1 cellular context compared by ENCODE assay signal in the genomic region with DNA sequence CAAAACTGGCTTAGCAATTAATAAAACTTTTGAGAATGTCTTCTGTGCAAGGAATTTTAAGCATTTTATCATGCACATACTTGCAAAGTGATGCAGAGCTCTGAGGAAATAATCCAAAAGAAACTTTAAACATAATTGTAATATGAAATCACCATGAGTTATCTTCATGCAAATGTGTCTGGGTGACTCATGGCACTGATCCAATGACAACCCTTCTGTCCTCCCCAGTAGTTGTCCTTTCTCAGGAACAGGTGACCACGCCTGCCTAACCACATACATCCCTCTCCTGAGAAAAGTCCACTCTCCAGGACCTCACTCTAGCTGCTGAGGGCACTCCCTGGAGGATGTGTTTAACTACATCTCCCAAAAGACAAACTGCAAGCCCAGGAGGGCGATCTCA.
TF ChIP-seq lines count a peak whose summit lies in the region.

No MANE protein-coding gene starts in this region.

TF ChIP-seq in IMR-90, 13 proteins besides CTCF, POLR2A, EP300 and RAD21:
- TF ChIP-seq MAZ (IDR thresholded peaks at IDR 0.05; ENCODE audit: borderline replicate concordance, low read depth, low read length) (no peak), NFE2L2 (IDR thresholded peaks at IDR 0.05; ENCODE audit: low read depth, low read length) (no peak), RFX5 (IDR thresholded peaks at IDR 0.05; ENCODE audit: low read depth, low read length) (no peak), BHLHE40 (IDR thresholded peaks at IDR 0.05; ENCODE audit: low read depth, low read length) (0 out of 2 replicates have a peak, but pooled peaks have one; percentile 11), SMC3 (IDR thresholded peaks at IDR 0.05; ENCODE audit: low read depth, low read length) (no peak), FOS (IDR thresholded peaks at IDR 0.05; ENCODE audit: low read depth, low read length) (peak; percentile 57; the same call in 1 of the 2 replicates), MXI1 (IDR thresholded peaks at IDR 0.05; ENCODE audit: borderline replicate concordance, low read depth, low read length) (no peak), MAFK (IDR thresholded peaks at IDR 0.05; ENCODE audit: low read depth, low read length) (no peak), RCOR1 (IDR thresholded peaks at IDR 0.05; ENCODE audit: insufficient replicate concordance, low read length) (peak; percentile 37), CHD1 (IDR thresholded peaks at IDR 0.05; ENCODE audit: low read depth, low read length) (no peak), CEBPB (IDR thresholded peaks at IDR 0.05; ENCODE audit: low read depth, low read length) (peak; percentile 75; the same call in 1 of the 2 replicates)
- TF ChIP-seq, protein P1, sequence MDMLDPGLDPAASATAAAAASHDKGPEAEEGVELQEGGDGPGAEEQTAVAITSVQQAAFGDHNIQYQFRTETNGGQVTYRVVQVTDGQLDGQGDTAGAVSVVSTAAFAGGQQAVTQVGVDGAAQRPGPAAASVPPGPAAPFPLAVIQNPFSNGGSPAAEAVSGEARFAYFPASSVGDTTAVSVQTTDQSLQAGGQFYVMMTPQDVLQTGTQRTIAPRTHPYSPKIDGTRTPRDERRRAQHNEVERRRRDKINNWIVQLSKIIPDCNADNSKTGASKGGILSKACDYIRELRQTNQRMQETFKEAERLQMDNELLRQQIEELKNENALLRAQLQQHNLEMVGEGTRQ (IDR thresholded peaks at IDR 0.05; ENCODE audit: low read depth, low read length): peak; percentile 65; the same call in 1 of the 2 replicates
- TF ChIP-seq, protein P2, sequence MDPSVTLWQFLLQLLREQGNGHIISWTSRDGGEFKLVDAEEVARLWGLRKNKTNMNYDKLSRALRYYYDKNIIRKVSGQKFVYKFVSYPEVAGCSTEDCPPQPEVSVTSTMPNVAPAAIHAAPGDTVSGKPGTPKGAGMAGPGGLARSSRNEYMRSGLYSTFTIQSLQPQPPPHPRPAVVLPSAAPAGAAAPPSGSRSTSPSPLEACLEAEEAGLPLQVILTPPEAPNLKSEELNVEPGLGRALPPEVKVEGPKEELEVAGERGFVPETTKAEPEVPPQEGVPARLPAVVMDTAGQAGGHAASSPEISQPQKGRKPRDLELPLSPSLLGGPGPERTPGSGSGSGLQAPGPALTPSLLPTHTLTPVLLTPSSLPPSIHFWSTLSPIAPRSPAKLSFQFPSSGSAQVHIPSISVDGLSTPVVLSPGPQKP (IDR thresholded peaks at IDR 0.05; ENCODE audit: borderline replicate concordance, low read depth, low read length): no peak
